In genomic region chr4:37666625-37667071, GRCh38 we compare ENCODE assay signal across 8 cellular contexts. TPM values are rescaled to one million over a fixed set of nuclear protein-coding genes. Genes with fewer than 3 reads are reported as not detected.
DNase-seq lines count a peak whose midpoint lies in the region; ATAC-seq, FAIRE-seq and TF ChIP-seq lines count a peak whose summit lies in the region.

No MANE protein-coding gene starts in this region.

- peaks cover 36% of the 10 kb centered on the region for H3K4me1 Mint-ChIP-seq in progenitor cell of endocrine pancreas (ENCODE audit: low read depth)

- FAIRE-seq in A549 (lab: Jason Lieb, UNC) = peak; percentile 13

- H3K4me3 ChIP-seq in A549 (no peak overlapping the region), esophagus squamous epithelium (no peak overlapping the region), H7 (ENCODE audit: insufficient read depth, low read depth, low read length) (no peak overlapping the region)

- no peak; a peak in 1 of 5 replicates for TF ChIP-seq EP300 in A549 (IDR thresholded peaks at IDR 0.05)

- intact Hi-C loops in esophagus squamous epithelium (cut with DNase I) = no loop called here

- H3K27ac ChIP-seq in A549 (peak overlapping the region; percentile 56 to 83), esophagus squamous epithelium (peak overlapping the region; percentile 24 to 82 (median 70))

- H3K9me3 Mint-ChIP-seq in progenitor cell of endocrine pancreas (ENCODE audit: low read depth) = no peaks in the 10 kb centered on the region

- no peaks in the 10 kb centered on the region for H3K9me3 ChIP-seq in A549
- H3K9me3 ChIP-seq in esophagus squamous epithelium = no peaks in the 10 kb centered on the region

- H3K27ac Mint-ChIP-seq in progenitor cell of endocrine pancreas = peak overlapping the region; percentile 29

- H3K27me3 Mint-ChIP-seq in progenitor cell of endocrine pancreas = no peaks in the 10 kb centered on the region

- H3K4me3 Mint-ChIP-seq in progenitor cell of endocrine pancreas (ENCODE audit: low read depth) = no peak overlapping the region

- 0% methylated on average over 6 of the region's 6 CpGs for WGBS in A549 (ENCODE audit: missing lambda C conversion rate)
- 15 to 19% methylated on average over 6 of the region's 6 CpGs for WGBS in esophagus squamous epithelium, 2 donors

- CTCF ChIA-PET in A549 (lab: Yijun Ruan, JAX) = interaction anchor here (1.0 to 2.1 kb wide), 4 partner anchors 16 to 64 kb away, joined by 4 to 6 read pairs (median 6); no protein-coding TSS in a partner anchor

- H3K27me3 ChIP-seq in esophagus squamous epithelium = no peaks in the 10 kb centered on the region
- H3K27me3 ChIP-seq in H7 (ENCODE audit: control insufficient read depth, insufficient read depth, low read length) = no peaks in the 10 kb centered on the region

- POLR2A ChIA-PET in A549 (lab: Yijun Ruan, JAX) = no interaction called here

- TF ChIP-seq CTCF in A549 (IDR thresholded peaks at IDR 0.05) = no peak
- TF ChIP-seq CTCF in esophagus squamous epithelium (IDR thresholded peaks at IDR 0.05) = peak in 1 of 6 experiments; percentile 46
- TF ChIP-seq CTCF in progenitor cell of endocrine pancreas (IDR thresholded peaks at IDR 0.05; ENCODE audit: unreplicated experiment) = no peak

- peaks cover 8% of the 10 kb centered on the region for H3K36me3 Mint-ChIP-seq in progenitor cell of endocrine pancreas (ENCODE audit: insufficient read depth)

- peak; percentile 83 to 84 for ATAC-seq in A549

- H3K36me3 ChIP-seq in esophagus squamous epithelium (no peaks in the 10 kb centered on the region), H7 (replicated peaks; ENCODE audit: control insufficient read depth, insufficient read depth, low read length) (no peaks in the 10 kb centered on the region)

- TF ChIP-seq RAD21 in A549 (conservative IDR thresholded peaks at IDR 0.05 in 1 of 2, IDR thresholded peaks at IDR 0.05 in 1 of 2) = peak; percentile 12 to 23; a peak in 3 of 5 replicates

- peaks cover 63% of the 10 kb centered on the region for H3K4me1 ChIP-seq in A549
- H3K4me1 ChIP-seq in esophagus squamous epithelium = peaks cover 25 to 65% (median 50%) of the 10 kb centered on the region in 3 donors

- H3K4me2 ChIP-seq in A549 = peak overlapping the region; percentile 69

- no peak for TF ChIP-seq POLR2A in A549 (IDR thresholded peaks at IDR 0.05; ENCODE audit: low read length)
- TF ChIP-seq POLR2A in esophagus squamous epithelium (IDR thresholded peaks at IDR 0.05) = no peak

- peak; percentile 55 to 87 for DNase-seq in A549 (ENCODE audit: low read depth in 1 of 2, low spot score in 1 of 2)
- DNase-seq in H4 (ENCODE audit: low spot score) = peak; percentile 90
- DNase-seq in T1000 (lab: John Stamatoyannopoulos, UW) = peak; percentile 64
- no peak for DNase-seq in esophagus squamous epithelium (lab: John Stamatoyannopoulos, UW)
- DNase-seq in progenitor cell of endocrine pancreas (ENCODE audit: low spot score, unreplicated experiment) = no peak
- DNase-seq in SHP77 treated with DMSO at 0.1 percent for 48 hours (lab: John Stamatoyannopoulos, UW) = no peak
- no peak for DNase-seq in cerebellum (ENCODE audit: low spot score)
- no peak for DNase-seq in H7

TF ChIP-seq in A549, 52 proteins besides CTCF, POLR2A, EP300 and RAD21:
- TF ChIP-seq USF2 (IDR thresholded peaks at IDR 0.05) (peak; percentile 77), POLR2AphosphoS2 (conservative IDR thresholded peaks at IDR 0.05; ENCODE audit: low read length) (no peak), HDAC2 (IDR thresholded peaks at IDR 0.05) (no peak), HES2 (IDR thresholded peaks at IDR 0.05) (no peak), MAX (IDR thresholded peaks at IDR 0.05) (peak; percentile 88), JUNB (IDR thresholded peaks at IDR 0.05) (peak; percentile 52), ESRRA (IDR thresholded peaks at IDR 0.05; ENCODE audit: borderline replicate concordance, low read length) (no peak), FOSL2 (IDR thresholded peaks at IDR 0.05) (no peak; the same call in 1 of the 2 replicates), FOSL2 (CRISPR knock-in tag; IDR thresholded peaks at IDR 0.05) (peak; percentile 82), ZSCAN20 (CRISPR knock-in tag; IDR thresholded peaks at IDR 0.05) (no peak), BHLHE40 (IDR thresholded peaks at IDR 0.05; ENCODE audit: low read depth, low read length) (0 out of 2 replicates have a peak, but pooled peaks have one; percentile 45), MAFK (IDR thresholded peaks at IDR 0.05; ENCODE audit: partially characterized antibody) (no peak), NPAS2 (CRISPR knock-in tag; IDR thresholded peaks at IDR 0.05; ENCODE audit: borderline replicate concordance) (no peak), SMC3 (IDR thresholded peaks at IDR 0.05) (peak; percentile 32; the same call in 1 of the 3 replicates), E2F6 (IDR thresholded peaks at IDR 0.05; ENCODE audit: borderline replicate concordance, low read depth) (peak; percentile 62; the same call in 1 of the 2 replicates), TFCP2L1 (CRISPR knock-in tag; IDR thresholded peaks at IDR 0.05) (no peak), MYC (IDR thresholded peaks at IDR 0.05; ENCODE audit: borderline replicate concordance, low read length) (0 out of 2 replicates have a peak, but pooled peaks have one; percentile 39), JUN (IDR thresholded peaks at IDR 0.05) (peak; percentile 40 to 59; a peak in 2 of 5 replicates), ZFP36 (IDR thresholded peaks at IDR 0.05; ENCODE audit: borderline replicate concordance, partially characterized antibody) (peak; percentile 34), CEBPB (IDR thresholded peaks at IDR 0.05) (no peak), EHMT2 (IDR thresholded peaks at IDR 0.05; ENCODE audit: low read depth) (no peak), HEYL (CRISPR knock-in tag; IDR thresholded peaks at IDR 0.05) (no peak), RFX5 (IDR thresholded peaks at IDR 0.05) (no peak)

RNA-seq across cellular contexts. Expression of gene RELL1, which starts 19.5 kb away (rescaled TPM):
- polyA plus RNA-seq in A549 (2011; rRNA removed) (7.9 and 9.6 TPM in 2 replicates), A549 (2017; fragmentation: RNase III; extraction: RNeasy Plus Mini Kit Qiagen cat#74134 plus additional on column Dnase treatment) (4.9 to 5.8 TPM (median 5.0 TPM) in 3 replicates)
- 3.5 and 4.7 TPM in 2 replicates for polyA plus RNA-seq in A549 (2012; cell fraction: cytosol; rRNA removed)
- 2.5 and 3.3 TPM in 2 replicates for polyA plus RNA-seq in A549 (2012; cell fraction: nucleus; rRNA removed)
- polyA minus RNA-seq in A549 (2011; rRNA and poly(A)+ RNA removed) = 24.9 and 28.2 TPM in 2 replicates
- 46.0 and 65.8 TPM in 2 replicates for total RNA-seq in H4 (2014; rRNA removed; shearing (Covaris generic))
- total RNA-seq in esophagus squamous epithelium (10 to 100 TPM; 20.3 to 49.0 (median 32.6) TPM), progenitor cell of endocrine pancreas (30.4 and 33.6 TPM in 2 replicates), cerebellum (57.6 TPM)
- total RNA-seq in H7 (2014; rRNA removed; shearing (Covaris generic)) = 19.1 and 25.2 TPM in 2 replicates

Comparison
In these comparisons a context has a peak if more than half of its experiments do, and no peak if none do; other contexts are left out.
1. DNase-seq: peak in A549 (2 of 2), H4 (single experiment) and T1000 (single experiment); none in esophagus squamous epithelium (single experiment), progenitor cell of endocrine pancreas (single experiment), SHP77 treated with DMSO at 0.1 percent for 48 hours (single experiment), cerebellum (single experiment) and H7 (single experiment).